ENCODE assay signal across 6 cellular contexts in genomic region chr17:45146616-45147101, GRCh38. TPM values are rescaled to one million over a fixed set of nuclear protein-coding genes. Genes with fewer than 3 reads are reported as not detected.
DNase-seq lines count a peak whose midpoint lies in the region; ATAC-seq and TF ChIP-seq lines count a peak whose summit lies in the region.

No MANE protein-coding gene starts in this region.

- DNase-seq in GM06990 (ENCODE audit: extremely low read depth, insufficient read length) = no peak
- DNase-seq in activated CD4-positive, alpha-beta memory T cell treated with anti-CD3 and anti-CD28 coated beads, Interleukin-2, amount 10 ng/mL, durations not matched to agents 7 days and 5 days = no peak
- DNase-seq in lower leg skin (ENCODE audit: low spot score in 2 of 2) = peak in 1 of 2 donors; percentile 59
- no peak for DNase-seq in GOT3 (lab: John Stamatoyannopoulos, UW)
- no peak for DNase-seq in HuH-7.5 (ENCODE audit: low spot score)

- WGBS in lower leg skin, 2 donors = 43 to 45% methylated on average over 9 of the region's 9 CpGs

- no peaks in the 10 kb centered on the region for H3K27me3 Mint-ChIP-seq in activated CD4-positive, alpha-beta memory T cell treated with anti-CD3 and anti-CD28 coated beads, Interleukin-2, amount 10 ng/mL, durations not matched to agents 7 days and 5 days

- no peak for ATAC-seq in GM21381 (IDR thresholded peaks at IDR 0.05; ENCODE audit: unreplicated experiment)

- H3K27me3 ChIP-seq in GM06990 (replicated peaks; ENCODE audit: control insufficient read depth, insufficient read depth, low read length) = no peaks in the 10 kb centered on the region

- no peak for TF ChIP-seq POLR2A in lower leg skin (IDR thresholded peaks at IDR 0.05)

- intact Hi-C loops in lower leg skin (cut with DNase I; ENCODE audit: low total_unique reads) = no loop called here

- H3K36me3 Mint-ChIP-seq in activated CD4-positive, alpha-beta memory T cell treated with anti-CD3 and anti-CD28 coated beads, Interleukin-2, amount 10 ng/mL, durations not matched to agents 7 days and 5 days (ENCODE audit: low read depth) = peaks cover 29% of the 10 kb centered on the region

- peaks cover 48% of the 10 kb centered on the region for H3K4me1 Mint-ChIP-seq in activated CD4-positive, alpha-beta memory T cell treated with anti-CD3 and anti-CD28 coated beads, Interleukin-2, amount 10 ng/mL, durations not matched to agents 7 days and 5 days

- CTCF ChIA-PET in activated CD4-positive, alpha-beta memory T cell treated with anti-CD3 and anti-CD28 coated beads, Interleukin-2, amount 10 ng/mL, durations not matched to agents 7 days and 5 days (lab: Charles Lee) = interaction anchor here (1.5 to 11.2 kb wide), 2 partner anchors 9 to 51 kb away, joined by 5 to 347 read pairs; partner anchors contain the start of genes ACBD4 and PLCD3

- peak overlapping the region; percentile 97 for H3K4me3 Mint-ChIP-seq in activated CD4-positive, alpha-beta memory T cell treated with anti-CD3 and anti-CD28 coated beads, Interleukin-2, amount 10 ng/mL, durations not matched to agents 7 days and 5 days

- no peak for TF ChIP-seq CTCF in GM06990 (IDR thresholded peaks at IDR 0.05; ENCODE audit: insufficient read depth, low read length, poor library complexity, severe bottlenecking)
- TF ChIP-seq CTCF in lower leg skin (IDR thresholded peaks at IDR 0.05) = no peak

- H3K4me3 ChIP-seq in GM06990 (replicated peaks; ENCODE audit: low read depth, low read length) (peak overlapping the region; percentile 73), lower leg skin (ENCODE audit: low read depth, poor library complexity, severe bottlenecking) (peak overlapping the region; percentile 27)

- POLR2A ChIA-PET in activated CD4-positive, alpha-beta memory T cell treated with anti-CD3 and anti-CD28 coated beads, Interleukin-2, amount 10 ng/mL, durations not matched to agents 7 days and 5 days (lab: Charles Lee) = interaction anchor here (0.6 to 6.6 kb wide), 8 partner anchors 9 to 101 kb away, joined by 3 to 470 read pairs (median 20); partner anchors contain the start of genes ACBD4 and HEXIM2

- H3K27ac Mint-ChIP-seq in activated CD4-positive, alpha-beta memory T cell treated with anti-CD3 and anti-CD28 coated beads, Interleukin-2, amount 10 ng/mL, durations not matched to agents 7 days and 5 days = peak overlapping the region; percentile 98

- H3K9me3 Mint-ChIP-seq in activated CD4-positive, alpha-beta memory T cell treated with anti-CD3 and anti-CD28 coated beads, Interleukin-2, amount 10 ng/mL, durations not matched to agents 7 days and 5 days = no peaks in the 10 kb centered on the region

- no peaks in the 10 kb centered on the region; the same call in 1 of the 2 replicates for H3K36me3 ChIP-seq in GM06990 (ENCODE audit: control insufficient read depth, insufficient read depth, low read length)

RNA-seq across cellular contexts. Expression of gene HEXIM1, which starts 1.6 kb away (rescaled TPM):
- 10 to 100 TPM; 35.0 to 35.8 TPM for total RNA-seq in activated CD4-positive, alpha-beta memory T cell treated with anti-CD3 and anti-CD28 coated beads, Interleukin-2, amount 10 ng/mL, durations not matched to agents 7 days and 5 days
- total RNA-seq in lower leg skin = 10 to 100 TPM; 20.9 to 32.7 (median 25.0) TPM

RNA-seq across cellular contexts. Expression of gene ACBD4, which starts 11.2 kb away (rescaled TPM):
- 10 to 100 TPM; 15.0 to 17.8 TPM for total RNA-seq in activated CD4-positive, alpha-beta memory T cell treated with anti-CD3 and anti-CD28 coated beads, Interleukin-2, amount 10 ng/mL, durations not matched to agents 7 days and 5 days
- 10 to 100 TPM in 2 of 4 donors, 1 to 10 TPM in 2; 8.2 to 14.9 (median 10.1) TPM for total RNA-seq in lower leg skin

RNA-seq across cellular contexts. Expression of gene PLCD3, which starts 14.3 kb away (rescaled TPM):
- 1 to 10 TPM; 2.7 to 3.1 TPM for total RNA-seq in activated CD4-positive, alpha-beta memory T cell treated with anti-CD3 and anti-CD28 coated beads, Interleukin-2, amount 10 ng/mL, durations not matched to agents 7 days and 5 days
- 100 to 1,000 TPM in 3 of 4 donors, 10 to 100 TPM in 1; 65.7 to 180 (median 105) TPM for total RNA-seq in lower leg skin

RNA-seq across cellular contexts. Expression of gene HEXIM2, which starts 15.0 kb away (rescaled TPM):
- total RNA-seq in activated CD4-positive, alpha-beta memory T cell treated with anti-CD3 and anti-CD28 coated beads, Interleukin-2, amount 10 ng/mL, durations not matched to agents 7 days and 5 days = 1 to 10 TPM; 6.5 to 8.0 TPM
- total RNA-seq in lower leg skin = 10 to 100 TPM in 1 of 4 donors, 1 to 10 TPM in 3; 2.4 to 16.7 (median 5.8) TPM

Comparison
In these comparisons a context has a peak if more than half of its experiments do, and no peak if none do; other contexts are left out.
1. RNA of gene PLCD3, which starts 14.3 kb away (total RNA-seq): 65.7 to 180 TPM in lower leg skin; 2.7 to 3.1 TPM in activated CD4-positive, alpha-beta memory T cell treated with anti-CD3 and anti-CD28 coated beads, Interleukin-2, amount 10 ng/mL, durations not matched to agents 7 days and 5 days; every median in the first group is over 10 times any median in the second.